In genomic region chr5:24783596-24783995, GRCh38 we compare ENCODE assay signal across 23 cellular contexts.
"Had no signal": no experiment of that assay in that cellular context is flagged by ENCODE, and none has a peak within 500 bp of the region (broad histone marks: within the 10 kb centered on the region; RNA-seq: fewer than 3 reads in every experiment).

No MANE protein-coding gene starts in this region.

- H2AFZ ChIP-seq: hepatocyte had no signal

- H3K79me2 ChIP-seq: hepatocyte had no signal

- H3K4me1 ChIP-seq: colonic mucosa, esophagus muscularis mucosa, gastrocnemius medialis, heart left ventricle, left lung, lower lobe of right lung had no signal

- H3K27me3 ChIP-seq: colonic mucosa, esophagus muscularis mucosa, gastrocnemius medialis, heart left ventricle, hepatocyte, left lung had no signal

- H3K4me3 ChIP-seq: colonic mucosa, esophagus muscularis mucosa, gastrocnemius medialis, heart left ventricle, hepatocyte, left lung, lower lobe of right lung, mucosa of descending colon had no signal

- H3K9me3 ChIP-seq: colonic mucosa, esophagus muscularis mucosa, gastrocnemius medialis, heart left ventricle, left lung, lower lobe of right lung had no signal

- H3K4me2 ChIP-seq: hepatocyte had no signal

- H3K36me3 ChIP-seq: colonic mucosa, esophagus muscularis mucosa, gastrocnemius medialis, heart left ventricle, left lung, lower lobe of right lung had no signal

- DNase-seq: colonic mucosa; cortex of kidney; effector CD8-positive, alpha-beta T cell; effector memory CD8-positive, alpha-beta T cell; endodermal cell; foreskin fibroblast; foreskin melanocyte; gastrocnemius medialis; heart left ventricle; hypothalamus; immature natural killer cell; islet precursor cell; kidney; left cardiac atrium; left lung; left ventricle myocardium superior; lower lobe of right lung; mesenchymal stem cell; mucosa of descending colon; naive B cell; naive thymus-derived CD8-positive, alpha-beta T cell had no signal

- H3K27ac ChIP-seq: colonic mucosa, esophagus muscularis mucosa, gastrocnemius medialis, heart left ventricle, hepatocyte, left lung, lower lobe of right lung had no signal
